8 cellular contexts compared by ENCODE assay signal in the genomic region with DNA sequence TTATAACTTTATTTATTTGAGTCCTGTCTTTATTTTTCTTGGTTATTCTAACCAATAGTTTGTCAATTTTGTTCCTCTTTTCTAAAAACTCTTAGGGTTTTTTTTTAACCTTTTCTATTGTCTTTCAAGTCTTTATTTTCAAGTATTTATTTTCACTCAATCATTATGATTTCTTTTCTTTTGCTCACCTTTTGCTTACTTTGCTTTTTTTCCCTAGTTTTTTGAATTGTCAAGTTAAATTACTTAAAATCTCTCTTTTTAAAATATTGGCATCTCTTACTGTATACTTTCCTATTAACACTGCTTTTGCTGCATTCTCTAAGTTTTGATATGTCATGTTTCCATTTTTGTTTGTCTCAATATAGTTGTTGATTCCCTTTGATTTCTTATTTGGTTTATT.
"Had no signal": no experiment of that assay in that cellular context is flagged by ENCODE, and none has a peak within 500 bp of the region (broad histone marks: within the 10 kb centered on the region; RNA-seq: fewer than 3 reads in every experiment).

No MANE protein-coding gene starts in this region.

- H3K4me1 ChIP-seq: HAP-1 had no signal

- H3K9ac ChIP-seq: KMS-11 had no signal

- ATAC-seq: HCT116 had no signal

- H3K9me3 Mint-ChIP-seq: HFFc6 had no signal

- H3K4me3 ChIP-seq: HAP-1 had no signal

- H3K4me3 Mint-ChIP-seq: HFFc6 had no signal

- H3K9me3 ChIP-seq: HAP-1 had no signal

- H3K4me2 ChIP-seq: KMS-11 had no signal

- H3K27ac Mint-ChIP-seq: HFFc6 had no signal

- DNase-seq: GOT3, H7, HFFc6, KBM-7 had no signal

- H3K36me3 ChIP-seq: HAP-1 had no signal

- H3K27ac ChIP-seq: HL-60, KMS-11 had no signal
